19 cellular contexts compared by ENCODE assay signal in genomic region chr2:157691695-157692094, GRCh38.
DNase-seq lines count a peak whose midpoint lies in the region; ATAC-seq, FAIRE-seq and TF ChIP-seq lines count a peak whose summit lies in the region.
"Had no signal": no experiment of that assay in that cellular context is flagged by ENCODE, and none has a peak within 500 bp of the region (broad histone marks: within the 10 kb centered on the region; RNA-seq: fewer than 3 reads in every experiment).

No MANE protein-coding gene starts in this region.

- H3K36me3 Mint-ChIP-seq in activated CD4-positive, alpha-beta T cell treated with anti-CD3 and anti-CD28 coated beads, Interleukin-2, amount 10 ng/mL, durations not matched to agents 7 days and 5 days (ENCODE audit: low read depth), result no peaks in the 10 kb centered on the region
- H3K36me3 Mint-ChIP-seq: CD8-positive, alpha-beta memory T cell had no signal

- in situ Hi-C loops in IMR-90 (cut with MboI; ENCODE audit: low sequenced_read_pairs), result no loop called here
- in situ Hi-C loops in K562 (cut with MboI), result no loop called here

- dilution Hi-C loops in IMR-90 (cut with HindIII; ENCODE audit: low sequenced_read_pairs, unreplicated experiment), result no loop called here

- no peaks in the 10 kb centered on the region for H3K4me1 Mint-ChIP-seq in activated CD4-positive, alpha-beta T cell treated with anti-CD3 and anti-CD28 coated beads, Interleukin-2, amount 10 ng/mL, durations not matched to agents 7 days and 5 days
- H3K4me1 Mint-ChIP-seq: CD8-positive, alpha-beta memory T cell had no signal

- BruUV-seq in IMR-90 (replicated peaks; lab: Mats Ljungman, UMichigan), result no TSS peak
- no TSS peak for BruUV-seq in K562 (replicated peaks; lab: Mats Ljungman, UMichigan)

- H2BK120ac ChIP-seq in IMR-90 (ENCODE audit: low read depth, low read length), result peak overlapping the region; percentile 30; the same call in 1 of the 2 replicates

- H3K79me1 ChIP-seq in IMR-90 (ENCODE audit: low read depth in 1 of 2, low read length in 2 of 2), result no peaks in the 10 kb centered on the region

- H3K36me3 ChIP-seq in IMR-90 (ENCODE audit: control insufficient read depth, insufficient read depth, low read length) (no peaks in the 10 kb centered on the region), K562 (ENCODE audit: control insufficient read depth, insufficient read depth, low read length) (no peaks in the 10 kb centered on the region)
- H3K36me3 ChIP-seq: HAP-1, MG63 had no signal

- intact Hi-C loops in IMR-90 (cut with micrococcal nuclease) (no loop called here), K562 (cut with micrococcal nuclease) (no loop called here)

- H2AK5ac ChIP-seq in IMR-90 (ENCODE audit: low read depth, low read length), result no peak overlapping the region; the same call in 1 of the 2 replicates

- H3K9me3 ChIP-seq in IMR-90 (ENCODE audit: control insufficient read depth, insufficient read depth, low read length) (peaks cover 2% of the 10 kb centered on the region; the same call in 1 of the 2 replicates), K562 (replicated peaks; ENCODE audit: control insufficient read depth, insufficient read depth, low read depth, low read length) (no peaks in the 10 kb centered on the region)
- H3K9me3 ChIP-seq: HAP-1 had no signal

- H2BK20ac ChIP-seq in IMR-90 (ENCODE audit: low read depth, low read length), result no peak overlapping the region

- TF ChIP-seq POLR2A in IMR-90 (IDR thresholded peaks at IDR 0.05; ENCODE audit: low read depth, low read length) (no peak), K562 (conservative IDR thresholded peaks at IDR 0.05) (no peak)

- no peak for FAIRE-seq in K562 (lab: Jason Lieb, UNC)

- H3K4me3 ChIP-seq in IMR-90 (ENCODE audit: insufficient read depth, low read depth, low read length) (no peak overlapping the region), K562 (no peak overlapping the region), foreskin fibroblast (ENCODE audit: low read depth in 1 of 2, low read length in 2 of 2) (no peak overlapping the region)
- H3K4me3 ChIP-seq: HAP-1, MG63 had no signal

- no peak overlapping the region for H3K4me2 ChIP-seq in IMR-90 (ENCODE audit: low read depth, low read length)
- no peak overlapping the region for H3K4me2 ChIP-seq in K562 (ENCODE audit: insufficient read depth, low read length)

- H2AFZ ChIP-seq in IMR-90 (replicated peaks; ENCODE audit: low read length, poor library complexity) (no peak overlapping the region), K562 (ENCODE audit: low read depth, low read length) (no peak overlapping the region)

- peaks cover 2% of the 10 kb centered on the region for H3K9me3 Mint-ChIP-seq in activated CD4-positive, alpha-beta T cell treated with anti-CD3 and anti-CD28 coated beads, Interleukin-2, amount 10 ng/mL, durations not matched to agents 7 days and 5 days
- H3K9me3 Mint-ChIP-seq: T-helper 1 cell treated with Interleukin-12 subunit alpha and Interleukin-12 subunit beta and Interleukin-4 antibody, amounts not matched to agents 30 μg/mL and 1 μg/mL, for 36 hours had no signal

- H4K91ac ChIP-seq in IMR-90 (ENCODE audit: insufficient read depth, low read depth, low read length), result no peak overlapping the region

- H3K56ac ChIP-seq in IMR-90 (ENCODE audit: extremely low read depth, insufficient read depth, low read length), result no peak overlapping the region

- no peak overlapping the region; the same call in 2 of the 3 replicates for H2BK15ac ChIP-seq in IMR-90 (ENCODE audit: low read depth, low read length)

- no peaks in the 10 kb centered on the region for H3K27me3 ChIP-seq in IMR-90 (ENCODE audit: control insufficient read depth, insufficient read depth, low read length)
- peaks cover 4 to 6% of the 10 kb centered on the region in 2 experiments; a peak in 1 of 5 replicates for H3K27me3 ChIP-seq in K562 (ENCODE audit: control insufficient read depth in 2 of 2, insufficient read depth in 2 of 2, low read length in 2 of 2)
- H3K27me3 ChIP-seq: MG63 had no signal

- CTCF ChIA-PET in IMR-90 (lab: Yijun Ruan, JAX), result no interaction called here
- CTCF ChIA-PET in K562 (lab: Yijun Ruan, JAX; ENCODE audit: low intra/inter-chr PET ratio), result no interaction called here
- CTCF ChIA-PET in activated CD4-positive, alpha-beta T cell treated with anti-CD3 and anti-CD28 coated beads, Interleukin-2, amount 10 ng/mL, durations not matched to agents 7 days and 5 days (lab: Charles Lee), result interaction anchor here (0.6 kb wide), 1 partner anchor 17 kb away, joined by 6 read pairs; no protein-coding TSS in a partner anchor

- H3K9me1 ChIP-seq in IMR-90 (ENCODE audit: insufficient read depth, low read length), result 0 out of 2 replicates have a peak, but pooled peaks cover 2% of the 10 kb centered on the region
- H3K9me1 ChIP-seq in K562 (ENCODE audit: control insufficient read depth, insufficient read depth, low read length), result no peaks in the 10 kb centered on the region

- 0 out of 2 replicates have a peak overlapping the region, but pooled peaks have one; percentile 25 for H3K14ac ChIP-seq in IMR-90 (replicated peaks; ENCODE audit: low read depth, low read length)

- H3K18ac ChIP-seq in IMR-90 (ENCODE audit: low read depth, low read length), result no peak overlapping the region

- H3K4me1 ChIP-seq in IMR-90 (ENCODE audit: control insufficient read depth, insufficient read depth, low read length) (peaks cover 4% of the 10 kb centered on the region; the same call in 1 of the 2 replicates), K562 (replicated peaks in 1 of 2; ENCODE audit: control insufficient read depth in 2 of 2, insufficient read depth in 2 of 2, low read length in 2 of 2) (no peaks in the 10 kb centered on the region)

- WGBS in IMR-90 (ENCODE audit: extremely low coverage in 2 of 2, insufficient read length in 1 of 2), 2 experiments, result 100% methylated on average over 1 of the region's 4 CpGs; no CpG with 5 or more reads in 1 of the 2 experiments
- 0% methylated on average over 4 of the region's 4 CpGs for WGBS in K562 (ENCODE audit: insufficient coverage, low coverage, missing lambda C conversion rate)

- H3K27ac ChIP-seq in IMR-90 (ENCODE audit: insufficient read depth, low read length) (no peak overlapping the region), K562 (ENCODE audit: extremely low read depth, low read depth, low read length) (no peak overlapping the region)
- H3K27ac ChIP-seq: 22Rv1 had no signal

- H2AK9ac ChIP-seq in IMR-90 (replicated peaks; ENCODE audit: low read depth, low read length, poor library complexity), result no peak overlapping the region

- H3K27me3 Mint-ChIP-seq in activated CD4-positive, alpha-beta T cell treated with anti-CD3 and anti-CD28 coated beads, Interleukin-2, amount 10 ng/mL, durations not matched to agents 7 days and 5 days, result peaks cover under 1% of the 10 kb centered on the region

- POLR2A ChIA-PET in IMR-90 (lab: Charles Lee; ENCODE audit: unreplicated experiment), result no interaction called here
- POLR2A ChIA-PET in K562 (lab: Yijun Ruan, JAX), result no interaction called here
- POLR2A ChIA-PET in activated CD4-positive, alpha-beta T cell treated with anti-CD3 and anti-CD28 coated beads, Interleukin-2, amount 10 ng/mL, durations not matched to agents 7 days and 5 days (lab: Charles Lee), result no interaction called here

- no peak overlapping the region for H3K27ac Mint-ChIP-seq in activated CD4-positive, alpha-beta T cell treated with anti-CD3 and anti-CD28 coated beads, Interleukin-2, amount 10 ng/mL, durations not matched to agents 7 days and 5 days
- H3K27ac Mint-ChIP-seq: CD8-positive, alpha-beta memory T cell; T-helper 1 cell treated with Interleukin-12 subunit alpha and Interleukin-12 subunit beta and Interleukin-4 antibody, amounts not matched to agents 30 μg/mL and 1 μg/mL, for 36 hours had no signal

- H3K4ac ChIP-seq in IMR-90 (ENCODE audit: low read depth, low read length), result no peak overlapping the region

- TF ChIP-seq RAD21 in IMR-90 (IDR thresholded peaks at IDR 0.05; ENCODE audit: low read length) (no peak), K562 (CRISPR knock-in tag; conservative IDR thresholded peaks at IDR 0.05 in 1 of 2, IDR thresholded peaks at IDR 0.05 in 1 of 2) (no peak)

- H3K23ac ChIP-seq in IMR-90 (ENCODE audit: low read depth, low read length), result no peak overlapping the region

- no peak overlapping the region for H4K5ac ChIP-seq in IMR-90 (ENCODE audit: low read depth, low read length)

- H3K9ac ChIP-seq in IMR-90 (ENCODE audit: low read depth, low read length) (no peak overlapping the region), K562 (ENCODE audit: insufficient read depth in 1 of 2, low read depth in 2 of 2, low read length in 2 of 2) (no peak overlapping the region)

- H2BK5ac ChIP-seq in IMR-90 (ENCODE audit: low read depth, low read length, poor library complexity, severe bottlenecking), result no peak overlapping the region

- TF ChIP-seq EP300 in K562 (IDR thresholded peaks at IDR 0.05; ENCODE audit: low read length), result no peak

- TF ChIP-seq CTCF in IMR-90 (conservative IDR thresholded peaks at IDR 0.05; ENCODE audit: low read depth, low read length) (no peak), K562 (IDR thresholded peaks at IDR 0.05 in 2 of 3, conservative IDR thresholded peaks at IDR 0.05 in 1 of 3; ENCODE audit: insufficient read depth in 2 of 3, low read depth in 1 of 3, low read length in 3 of 3) (no peak), foreskin fibroblast (IDR thresholded peaks at IDR 0.05; ENCODE audit: low read depth, low read length) (no peak)

- ATAC-seq in IMR-90 (ENCODE audit: low read depth), result no peak
- ATAC-seq in K562, result 0 out of 3 replicates have a peak, but pooled peaks have one; percentile 35
- ATAC-seq: SK-N-SH treated with all-trans-retinoic acid at 6 μM for 48 hours had no signal

- H3K79me2 ChIP-seq in K562 (ENCODE audit: control insufficient read depth, insufficient read depth, low read length), result no peaks in the 10 kb centered on the region

- DNase-seq in DMS 273 (lab: John Stamatoyannopoulos, UW; ENCODE audit: unreplicated experiment) (peak; percentile 17), DMS 273 treated with DMSO at 0.1 percent for 48 hours (lab: John Stamatoyannopoulos, UW) (no peak), IMR-90 (no peak), K562 (ENCODE audit: extremely low read depth in 1 of 4, low spot score in 3 of 4) (peak in 3 of 4 experiments; percentile 17 to 24 (median 24)), myocyte (ENCODE audit: low read depth) (peak; percentile 84), foreskin fibroblast (no peak), NCI-H187 treated with DMSO at 0.1 percent for 48 hours (lab: John Stamatoyannopoulos, UW) (no peak)
- DNase-seq in activated CD4-positive, alpha-beta T cell treated with anti-CD3 and anti-CD28 coated beads, Interleukin-2, amount 10 ng/mL, durations not matched to agents 7 days and 5 days, result no peak
- DNase-seq: CD8-positive, alpha-beta memory T cell; EL; MG63; NCI-H1105; NCI-H2081; NCI-H226; Right ventricle myocardium superior had no signal

- H3K4me3 Mint-ChIP-seq in activated CD4-positive, alpha-beta T cell treated with anti-CD3 and anti-CD28 coated beads, Interleukin-2, amount 10 ng/mL, durations not matched to agents 7 days and 5 days, result no peak overlapping the region
- H3K4me3 Mint-ChIP-seq: CD8-positive, alpha-beta memory T cell; T-helper 1 cell treated with Interleukin-12 subunit alpha and Interleukin-12 subunit beta and Interleukin-4 antibody, amounts not matched to agents 30 μg/mL and 1 μg/mL, for 36 hours had no signal

- H4K20me1 ChIP-seq in IMR-90 (ENCODE audit: insufficient read depth, low read length) (no peaks in the 10 kb centered on the region), K562 (replicated peaks; ENCODE audit: control insufficient read depth, insufficient read depth, low read length) (no peaks in the 10 kb centered on the region)

- H4K8ac ChIP-seq in IMR-90 (ENCODE audit: low read depth in 2 of 2, low read length in 2 of 2), result no peak overlapping the region

Comparison
In these comparisons a context has a peak if more than half of its experiments do, and no peak if none do; other contexts are left out.
1. DNase-seq: peak in DMS 273 (single experiment), K562 (3 of 4) and myocyte (single experiment); none in DMS 273 treated with DMSO at 0.1 percent for 48 hours (single experiment), IMR-90 (single experiment), foreskin fibroblast (0 of 2), activated CD4-positive, alpha-beta T cell treated with anti-CD3 and anti-CD28 coated beads, Interleukin-2, amount 10 ng/mL, durations not matched to agents 7 days and 5 days (single experiment) and NCI-H187 treated with DMSO at 0.1 percent for 48 hours (single experiment).